23 cellular contexts compared by ENCODE assay signal in the genomic region with DNA sequence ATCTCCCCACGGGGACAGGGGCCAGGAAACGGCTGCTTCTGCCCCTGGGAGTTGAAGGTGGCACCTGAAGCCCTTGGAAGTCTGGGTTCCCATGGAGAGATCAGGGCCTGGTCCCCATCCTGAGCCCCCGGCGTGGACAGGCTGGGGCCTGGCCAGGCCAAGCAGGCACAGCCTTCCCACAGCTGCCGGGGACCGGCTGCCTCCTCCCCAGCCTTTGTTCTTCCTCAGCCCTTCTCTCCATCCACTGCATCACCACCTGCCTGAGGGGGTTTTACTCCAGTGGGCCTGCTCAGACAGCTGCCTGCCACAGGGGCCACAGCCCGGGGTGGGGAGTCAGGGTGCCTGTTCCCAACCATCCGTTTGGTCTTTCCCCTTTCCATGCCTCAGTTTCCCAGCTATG.
"Had no signal": no experiment of that assay in that cellular context is flagged by ENCODE, and none has a peak within 500 bp of the region (broad histone marks: within the 10 kb centered on the region; RNA-seq: fewer than 3 reads in every experiment).

No MANE protein-coding gene starts in this region.

- H3K4me3 ChIP-seq: neural progenitor cell, ovary, psoas muscle, suprapubic skin, testis, tibial artery, transverse colon, upper lobe of right lung, uterus had no signal

- ATAC-seq: naive thymus-derived CD4-positive, alpha-beta T cell; natural killer cell; psoas muscle; sciatic nerve; stimulated activated memory B cell treated with anti-CD40 and anti-IgM and Interleukin-4, amounts not matched to agents 10 μg/mL and 1 μg/mL and 100 μg/mL, for 72 hours; stimulated activated naive CD8-positive, alpha-beta T cell treated with anti-CD3 and anti-CD28 coated beads, Interleukin-15, amount 100 ng/mL, for 72 hours; stimulated activated naive CD8-positive, alpha-beta T cell treated with anti-CD3 and anti-CD28 coated beads, Interleukin-15, Interleukin-2, amounts not matched to agents 100 U/mL and 50 U/mL, for 24 hours; upper lobe of right lung had no signal

- H3K27ac ChIP-seq: neural progenitor cell, ovary, parathyroid adenoma, psoas muscle, suprapubic skin, testis, transverse colon, upper lobe of right lung, uterus had no signal

- H3K4me2 ChIP-seq: neural progenitor cell had no signal

- H3K27me3 ChIP-seq: ovary, suprapubic skin, testis, tibial artery, transverse colon, upper lobe of right lung, uterus had no signal

- H3K36me3 ChIP-seq: neural progenitor cell, ovary, suprapubic skin, tibial artery, transverse colon, upper lobe of right lung, uterus had no signal

- H2AFZ ChIP-seq: neural progenitor cell, parathyroid adenoma had no signal

- H3K9me3 ChIP-seq: ovary, psoas muscle, suprapubic skin, testis, tibial artery, transverse colon, upper lobe of right lung, uterus had no signal

- H3K4me1 ChIP-seq: neural progenitor cell, parathyroid adenoma, testis, transverse colon, upper lobe of right lung, uterus had no signal

- H3K79me2 ChIP-seq: parathyroid adenoma had no signal

- DNase-seq: naive thymus-derived CD4-positive, alpha-beta T cell; natural killer cell; ovary; small intestine; stimulated activated CD4-positive, alpha-beta T cell treated with anti-CD3 and anti-CD28 coated beads, Interleukin-15, amount 100 ng/mL, for 24 hours; stimulated activated CD4-positive, alpha-beta T cell treated with anti-CD3 and anti-CD28 coated beads, Interleukin-4, amount 100 ng/mL, for 1 hour; stimulated activated CD4-positive, alpha-beta T cell treated with anti-CD3 and anti-CD28 coated beads, Interleukin-4, amount 100 ng/mL, for 4 hours; stimulated activated CD8-positive, alpha-beta memory T cell treated with anti-CD3 and anti-CD28 coated beads, Interleukin-4, amount 100 ng/mL, for 48 hours; stimulated activated naive CD4-positive, alpha-beta T cell; stimulated activated naive CD8-positive, alpha-beta T cell treated with anti-CD3 and anti-CD28 coated beads, Interleukin-15, amount 100 ng/mL, for 72 hours; stimulated activated naive CD8-positive, alpha-beta T cell treated with anti-CD3 and anti-CD28 coated beads, Interleukin-15, Interleukin-2, amounts not matched to agents 100 U/mL and 50 U/mL, for 24 hours; substantia nigra; testis; tibial artery; transverse colon; upper lobe of right lung; uterus had no signal
